19 cellular contexts compared by ENCODE assay signal in genomic region chr16:29726845-29727379, GRCh38. TPM values are rescaled to one million over a fixed set of nuclear protein-coding genes. Genes with fewer than 3 reads are reported as not detected.
A peak's percentile ranks its signal among the peaks of the same experiment; 100 is the strongest.
DNase-seq lines count a peak whose midpoint lies in the region; ATAC-seq and TF ChIP-seq lines count a peak whose summit lies in the region.
"Had no signal": no experiment of that assay in that cellular context is flagged by ENCODE, and none has a peak within 500 bp of the region (broad histone marks: within the 10 kb centered on the region; RNA-seq: fewer than 3 reads in every experiment).

No MANE protein-coding gene starts in this region.

- WGBS in IMR-90 (ENCODE audit: extremely low coverage in 2 of 2, insufficient read length in 1 of 2), 2 experiments, result 40% methylated on average over 1 of the region's 9 CpGs; no CpG with 5 or more reads in 1 of the 2 experiments
- no CpG with 5 or more reads among the region's 9 CpGs for whole genome bisulfite sequencing in neuronal stem cell (ENCODE audit: extremely low coverage in 2 of 2, insufficient read length in 2 of 2, insufficient replicate concordance in 1 of 2), 2 donors

- peak overlapping the region; percentile 62 for H2AK9ac ChIP-seq in IMR-90 (replicated peaks; ENCODE audit: low read depth, low read length, poor library complexity)

- no peak overlapping the region for H3K18ac ChIP-seq in IMR-90 (ENCODE audit: low read depth, low read length)
- no peak overlapping the region for H3K18ac ChIP-seq in neuronal stem cell (ENCODE audit: low read length)

- TF ChIP-seq RAD21 in IMR-90 (IDR thresholded peaks at IDR 0.05; ENCODE audit: low read length), result no peak

- peaks cover 3% of the 10 kb centered on the region for H3K36me3 Mint-ChIP-seq in activated CD4-positive, alpha-beta T cell treated with anti-CD3 and anti-CD28 coated beads for 36 hours (ENCODE audit: low read depth)

- no peak for TF ChIP-seq POLR2A in IMR-90 (IDR thresholded peaks at IDR 0.05; ENCODE audit: low read depth, low read length)

- H3K79me1 ChIP-seq in IMR-90 (ENCODE audit: low read depth in 1 of 2, low read length in 2 of 2) (no peaks in the 10 kb centered on the region), neuronal stem cell (ENCODE audit: low read depth, low read length) (no peaks in the 10 kb centered on the region)

- no peaks in the 10 kb centered on the region for H3K4me1 ChIP-seq in IMR-90 (ENCODE audit: control insufficient read depth, insufficient read depth, low read length)
- H3K4me1 ChIP-seq in neuronal stem cell (ENCODE audit: control insufficient read depth in 2 of 2, insufficient read depth in 1 of 2, low read depth in 1 of 2, low read length in 2 of 2), result no peaks in the 10 kb centered on the region

- no peak overlapping the region for H2BK20ac ChIP-seq in IMR-90 (ENCODE audit: low read depth, low read length)

- H3K4ac ChIP-seq in IMR-90 (ENCODE audit: low read depth, low read length) (no peak overlapping the region), neuronal stem cell (ENCODE audit: low read length) (no peak overlapping the region)

- H3K27me3 ChIP-seq in IMR-90 (ENCODE audit: control insufficient read depth, insufficient read depth, low read length) (peaks cover 9% of the 10 kb centered on the region), WERI-Rb-1 (ENCODE audit: insufficient read depth, low read depth, severe bottlenecking) (no peaks in the 10 kb centered on the region), neuronal stem cell (ENCODE audit: control insufficient read depth in 3 of 3, insufficient read depth in 3 of 3, low read depth in 1 of 3, low read length in 3 of 3) (no peaks in the 10 kb centered on the region)

- H3K9ac ChIP-seq in IMR-90 (ENCODE audit: low read depth, low read length) (no peak overlapping the region), neuronal stem cell (ENCODE audit: low read depth, low read length, poor library complexity) (no peak overlapping the region)

- no peak for ATAC-seq in IMR-90 (ENCODE audit: low read depth)
- no peak for ATAC-seq in activated CD4-positive, alpha-beta T cell treated with anti-CD3 and anti-CD28 coated beads for 36 hours
- ATAC-seq in HG02763 (IDR thresholded peaks at IDR 0.05; ENCODE audit: unreplicated experiment), result no peak
- ATAC-seq: A549, HCT116 had no signal

- dilution Hi-C loops in IMR-90 (cut with HindIII; ENCODE audit: low sequenced_read_pairs, unreplicated experiment), result no loop called here

- peaks cover 2% of the 10 kb centered on the region for H3K9me3 Mint-ChIP-seq in activated CD4-positive, alpha-beta T cell treated with anti-CD3 and anti-CD28 coated beads for 36 hours (ENCODE audit: low read depth)

- H3K4me2 ChIP-seq in IMR-90 (ENCODE audit: low read depth, low read length), result no peak overlapping the region
- H3K4me2 ChIP-seq in neuronal stem cell (ENCODE audit: insufficient read depth, low read length, poor library complexity, severe bottlenecking), result no peak overlapping the region
- H3K4me2 ChIP-seq: A549 had no signal

- H2BK120ac ChIP-seq in IMR-90 (ENCODE audit: low read depth, low read length) (no peak overlapping the region), neuronal stem cell (ENCODE audit: low read depth, low read length) (no peak overlapping the region)

- H3K14ac ChIP-seq in IMR-90 (replicated peaks; ENCODE audit: low read depth, low read length) (no peak overlapping the region), neuronal stem cell (ENCODE audit: low read length) (no peak overlapping the region)

- in situ Hi-C loops in IMR-90 (cut with MboI; ENCODE audit: low sequenced_read_pairs), result no loop called here

- peak overlapping the region; percentile 11; the same call in 1 of the 2 replicates for H3K27ac ChIP-seq in C4-2B
- H3K27ac ChIP-seq in IMR-90 (ENCODE audit: insufficient read depth, low read length), result no peak overlapping the region
- H3K27ac ChIP-seq in WERI-Rb-1, result no peak overlapping the region
- H3K27ac ChIP-seq in neuronal stem cell (replicated peaks; ENCODE audit: low read length), result no peak overlapping the region
- H3K27ac ChIP-seq: A549 had no signal

- H2BK5ac ChIP-seq in IMR-90 (ENCODE audit: low read depth, low read length, poor library complexity, severe bottlenecking), result no peak overlapping the region
- H2BK5ac ChIP-seq in neuronal stem cell (ENCODE audit: low read length), result no peak overlapping the region

- H2AFZ ChIP-seq in IMR-90 (replicated peaks; ENCODE audit: low read length, poor library complexity) (no peak overlapping the region), neuronal stem cell (ENCODE audit: low read length) (peak overlapping the region; percentile 70)

- H3K27ac Mint-ChIP-seq in activated CD4-positive, alpha-beta T cell treated with anti-CD3 and anti-CD28 coated beads for 36 hours, result no peak overlapping the region

- POLR2A ChIA-PET in IMR-90 (lab: Charles Lee; ENCODE audit: unreplicated experiment), result no interaction called here
- POLR2A ChIA-PET in activated CD4-positive, alpha-beta T cell treated with anti-CD3 and anti-CD28 coated beads for 36 hours (lab: Charles Lee), result no interaction called here

- no peak for DNase-seq in IMR-90
- DNase-seq in WERI-Rb-1, result peak; percentile 67
- DNase-seq in neuronal stem cell (ENCODE audit: low spot score), result no peak
- DNase-seq in activated CD4-positive, alpha-beta T cell treated with anti-CD3 and anti-CD28 coated beads for 36 hours, result no peak
- DNase-seq in central memory CD4-positive, alpha-beta T cell, result no peak
- no peak for DNase-seq in activated gamma-delta T cell (lab: John Stamatoyannopoulos, UW)
- DNase-seq: Caco-2; DMS153; NCI-H1930; NCI-H2171; NCI-H446; NCI-H69; NK-92 treated with Interleukin-12 subunit alpha and Interleukin-12 subunit beta, amount 100 ng/mL, for 24 hours; RPMI8226 had no signal

- no peak overlapping the region for H4K5ac ChIP-seq in IMR-90 (ENCODE audit: low read depth, low read length)

- H4K8ac ChIP-seq in IMR-90 (ENCODE audit: low read depth in 2 of 2, low read length in 2 of 2) (no peak overlapping the region), neuronal stem cell (ENCODE audit: low read depth, low read length) (no peak overlapping the region)

- no peak overlapping the region for H3K56ac ChIP-seq in IMR-90 (ENCODE audit: extremely low read depth, insufficient read depth, low read length)

- TF ChIP-seq CTCF in C4-2B (conservative IDR thresholded peaks at IDR 0.05) (no peak), IMR-90 (conservative IDR thresholded peaks at IDR 0.05; ENCODE audit: low read depth, low read length) (no peak), WERI-Rb-1 (IDR thresholded peaks at IDR 0.05; ENCODE audit: low read depth, low read length) (no peak)

- no peak overlapping the region for H3K4me3 Mint-ChIP-seq in activated CD4-positive, alpha-beta T cell treated with anti-CD3 and anti-CD28 coated beads for 36 hours

- no peak overlapping the region for H4K91ac ChIP-seq in IMR-90 (ENCODE audit: insufficient read depth, low read depth, low read length)
- no peak overlapping the region for H4K91ac ChIP-seq in neuronal stem cell (ENCODE audit: low read depth, low read length, poor library complexity)

- intact Hi-C loops in IMR-90 (cut with micrococcal nuclease), result loop anchor here (10.0 kb wide), 1 partner anchor 752 kb away; the partner anchor contains the start of gene SPNS1
- intact Hi-C loops in activated CD4-positive, alpha-beta T cell treated with anti-CD3 and anti-CD28 coated beads for 36 hours (cut with DNase I, micrococcal nuclease), result no loop called here

- no TSS peak for BruUV-seq in IMR-90 (replicated peaks; lab: Mats Ljungman, UMichigan)

- H2BK15ac ChIP-seq in IMR-90 (ENCODE audit: low read depth, low read length), result no peak overlapping the region
- H2BK15ac ChIP-seq in neuronal stem cell (ENCODE audit: low read length), result no peak overlapping the region

- H3K4me1 Mint-ChIP-seq in activated CD4-positive, alpha-beta T cell treated with anti-CD3 and anti-CD28 coated beads for 36 hours, result peaks cover 28% of the 10 kb centered on the region

- H3K23ac ChIP-seq in IMR-90 (ENCODE audit: low read depth, low read length) (no peak overlapping the region), neuronal stem cell (ENCODE audit: low read depth, low read length, poor library complexity) (no peak overlapping the region)

- H3K9me1 ChIP-seq in IMR-90 (ENCODE audit: insufficient read depth, low read length), result no peaks in the 10 kb centered on the region

- no peaks in the 10 kb centered on the region for H3K9me3 ChIP-seq in IMR-90 (ENCODE audit: control insufficient read depth, insufficient read depth, low read length)
- H3K9me3 ChIP-seq in WERI-Rb-1 (ENCODE audit: severe bottlenecking), result no peaks in the 10 kb centered on the region
- no peaks in the 10 kb centered on the region for H3K9me3 ChIP-seq in neuronal stem cell (replicated peaks in 1 of 2; ENCODE audit: control insufficient read depth in 2 of 2, insufficient read depth in 1 of 2, low read depth in 1 of 2, low read length in 2 of 2)
- H3K9me3 ChIP-seq: A549, Caco-2 had no signal

- no peaks in the 10 kb centered on the region for H3K27me3 Mint-ChIP-seq in activated CD4-positive, alpha-beta T cell treated with anti-CD3 and anti-CD28 coated beads for 36 hours

- no peak overlapping the region for H2AK5ac ChIP-seq in IMR-90 (ENCODE audit: low read depth, low read length)
- no peak overlapping the region for H2AK5ac ChIP-seq in neuronal stem cell (ENCODE audit: low read depth, low read length)

- CTCF ChIA-PET in IMR-90 (lab: Yijun Ruan, JAX), result no interaction called here
- CTCF ChIA-PET in activated CD4-positive, alpha-beta T cell treated with anti-CD3 and anti-CD28 coated beads for 36 hours (lab: Charles Lee), result interaction anchor here (0.7 to 1.6 kb wide), 4 partner anchors 19 to 162 kb away, joined by 3 to 8 read pairs (median 5); no protein-coding TSS in a partner anchor

- H3K4me3 ChIP-seq in IMR-90 (ENCODE audit: insufficient read depth, low read depth, low read length), result no peak overlapping the region
- H3K4me3 ChIP-seq in WERI-Rb-1 (ENCODE audit: low read depth, low read length), result no peak overlapping the region
- no peak overlapping the region for H3K4me3 ChIP-seq in neuronal stem cell (ENCODE audit: low read length in 2 of 2)
- H3K4me3 ChIP-seq: A549 had no signal

- H3K36me3 ChIP-seq in IMR-90 (ENCODE audit: control insufficient read depth, insufficient read depth, low read length), result no peaks in the 10 kb centered on the region
- no peaks in the 10 kb centered on the region for H3K36me3 ChIP-seq in WERI-Rb-1
- H3K36me3 ChIP-seq in neuronal stem cell (replicated peaks in 1 of 2; ENCODE audit: control insufficient read depth in 2 of 2, insufficient read depth in 2 of 2, low read length in 2 of 2), result no peaks in the 10 kb centered on the region

- H4K20me1 ChIP-seq in IMR-90 (ENCODE audit: insufficient read depth, low read length), result no peaks in the 10 kb centered on the region

- no peak overlapping the region for H2BK12ac ChIP-seq in neuronal stem cell (ENCODE audit: low read length)

RNA-seq across cellular contexts. Expression of gene C16orf54, which starts 18.9 kb away (rescaled TPM):
- total RNA-seq in IMR-90 (2012; rRNA removed), result not detected in 2 replicates
- not detected in 2 replicates for polyA plus RNA-seq in IMR-90 (2012; rRNA removed)
- not detected in 2 replicates for polyA plus RNA-seq in IMR-90 (2012; cell fraction: cytosol; rRNA removed)
- not detected in 2 replicates for polyA plus RNA-seq in IMR-90 (2012; cell fraction: nucleus; rRNA removed; ENCODE audit: low replicate concordance)
- not detected for polyA plus RNA-seq in neuronal stem cell (2013, experiment 1 of 2)
- not detected for polyA plus RNA-seq in neuronal stem cell (2013, experiment 2 of 2)
- total RNA-seq in activated CD4-positive, alpha-beta T cell treated with anti-CD3 and anti-CD28 coated beads for 36 hours, result 10 to 100 TPM; 21.3 to 22.0 TPM
- total RNA-seq: Caco-2, LHCN-M2 had no signal
- polyA plus RNA-seq: A549 had no signal

RNA-seq across cellular contexts. Expression of gene QPRT, which starts 47.9 kb away (rescaled TPM):
- 3.4 and 3.6 TPM in 2 replicates for total RNA-seq in IMR-90 (2012; rRNA removed)
- 6.3 and 6.8 TPM in 2 replicates for polyA plus RNA-seq in IMR-90 (2012; rRNA removed)
- 7.5 and 16.3 TPM in 2 replicates for polyA plus RNA-seq in IMR-90 (2012; cell fraction: cytosol; rRNA removed)
- 9.0 and 10.8 TPM in 2 replicates for polyA plus RNA-seq in IMR-90 (2012; cell fraction: nucleus; rRNA removed; ENCODE audit: low replicate concordance)
- polyA plus RNA-seq in neuronal stem cell (2013, experiment 1 of 2), result 165 TPM
- 168 TPM for polyA plus RNA-seq in neuronal stem cell (2013, experiment 2 of 2)
- total RNA-seq in activated CD4-positive, alpha-beta T cell treated with anti-CD3 and anti-CD28 coated beads for 36 hours, result 1 to 10 TPM; 5.7 to 6.8 TPM

RNA-seq across cellular contexts. Expression of gene ZG16, which starts 51.1 kb away (rescaled TPM):
- not detected in 2 replicates for total RNA-seq in IMR-90 (2012; rRNA removed)
- not detected in 2 replicates for polyA plus RNA-seq in IMR-90 (2012; rRNA removed)
- not detected in 2 replicates for polyA plus RNA-seq in IMR-90 (2012; cell fraction: cytosol; rRNA removed)
- not detected in 2 replicates for polyA plus RNA-seq in IMR-90 (2012; cell fraction: nucleus; rRNA removed; ENCODE audit: low replicate concordance)
- not detected for polyA plus RNA-seq in neuronal stem cell (2013, experiment 1 of 2)
- not detected for polyA plus RNA-seq in neuronal stem cell (2013, experiment 2 of 2)
- not detected for total RNA-seq in activated CD4-positive, alpha-beta T cell treated with anti-CD3 and anti-CD28 coated beads for 36 hours
- total RNA-seq: LHCN-M2 had no signal
- polyA plus RNA-seq: A549 had no signal

Comparison
In these comparisons a context has a peak if more than half of its experiments do, and no peak if none do; other contexts are left out.
1. RNA of gene C16orf54, which starts 18.9 kb away (total RNA-seq): 21.3 to 22.0 TPM in activated CD4-positive, alpha-beta T cell treated with anti-CD3 and anti-CD28 coated beads for 36 hours; not detected in IMR-90; every median in the first group is over 10 times any median in the second.